In the genomic region with DNA sequence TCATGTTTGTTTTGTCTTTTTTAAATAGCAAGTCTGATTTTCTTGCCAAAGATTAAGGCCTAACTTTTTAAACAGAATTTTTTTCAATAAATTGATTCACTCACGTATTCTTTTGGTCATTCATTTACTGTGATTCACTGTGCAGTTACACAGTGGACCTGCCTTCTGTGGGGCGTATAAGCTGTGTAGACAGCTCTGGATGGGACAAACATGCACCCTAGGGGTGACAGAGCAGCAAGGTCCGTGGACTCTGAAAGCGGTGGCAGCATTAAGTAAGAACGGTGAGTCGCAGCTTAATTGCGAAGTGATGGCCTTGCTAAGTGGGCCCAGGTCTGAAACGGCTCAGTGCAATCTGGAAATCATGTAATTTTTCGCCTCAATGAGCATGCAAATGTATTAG, we compare ENCODE assay signal across 18 cellular contexts.
"Had no signal": no experiment of that assay in that cellular context is flagged by ENCODE, and none has a peak within 500 bp of the region (broad histone marks: within the 10 kb centered on the region; RNA-seq: fewer than 3 reads in every experiment).

No MANE protein-coding gene starts in this region.

- H3K27me3 Mint-ChIP-seq: stimulated activated memory B cell treated with anti-CD40 and anti-IgM and Interleukin-4, amounts not matched to agents 10 μg/mL and 1 μg/mL and 100 μg/mL, for 72 hours; stimulated activated naive CD8-positive, alpha-beta T cell treated with anti-CD3 and anti-CD28 coated beads, Interleukin-15, Interleukin-2, amounts not matched to agents 100 ng/mL and 50 ng/mL, for 24 hours had no signal

- H3K4me3 ChIP-seq: esophagus squamous epithelium, gastroesophageal sphincter, right atrium auricular region, tibial artery, upper lobe of right lung had no signal

- H3K4me1 ChIP-seq: esophagus squamous epithelium, gastroesophageal sphincter, right atrium auricular region, tibial artery, upper lobe of right lung had no signal

- DNase-seq: effector memory CD8-positive, alpha-beta T cell; esophagus squamous epithelium; foreskin fibroblast; glutamatergic neuron; kidney; left cardiac atrium; mesendoderm; naive thymus-derived CD4-positive, alpha-beta T cell; nephron progenitor cell; small intestine; stimulated activated CD4-positive, alpha-beta T cell treated with anti-CD3 and anti-CD28 coated beads, Interleukin-4, amount 100 ng/mL, for 24 hours; tibial artery; upper lobe of right lung had no signal

- H3K27ac ChIP-seq: esophagus squamous epithelium, gastroesophageal sphincter, neutrophil, right atrium auricular region, tibial artery, upper lobe of right lung had no signal

- H3K36me3 ChIP-seq: esophagus squamous epithelium, gastroesophageal sphincter, neutrophil, right atrium auricular region, tibial artery, upper lobe of right lung had no signal

- H3K27me3 ChIP-seq: esophagus squamous epithelium, gastroesophageal sphincter, neutrophil, right atrium auricular region, tibial artery, upper lobe of right lung had no signal

- H3K9me3 Mint-ChIP-seq: stimulated activated naive CD8-positive, alpha-beta T cell treated with anti-CD3 and anti-CD28 coated beads, Interleukin-15, Interleukin-2, amounts not matched to agents 100 ng/mL and 50 ng/mL, for 24 hours had no signal

- H3K4me1 Mint-ChIP-seq: naive thymus-derived CD4-positive, alpha-beta T cell; nephron progenitor cell; stimulated activated memory B cell treated with anti-CD40 and anti-IgM and Interleukin-4, amounts not matched to agents 10 μg/mL and 1 μg/mL and 100 μg/mL, for 72 hours had no signal

- H3K36me3 Mint-ChIP-seq: naive thymus-derived CD4-positive, alpha-beta T cell; stimulated activated memory B cell treated with anti-CD40 and anti-IgM and Interleukin-4, amounts not matched to agents 10 μg/mL and 1 μg/mL and 100 μg/mL, for 72 hours had no signal

- H3K27ac Mint-ChIP-seq: effector memory CD8-positive, alpha-beta T cell; naive thymus-derived CD4-positive, alpha-beta T cell; nephron progenitor cell; stimulated activated memory B cell treated with anti-CD40 and anti-IgM and Interleukin-4, amounts not matched to agents 10 μg/mL and 1 μg/mL and 100 μg/mL, for 72 hours; stimulated activated naive CD8-positive, alpha-beta T cell treated with anti-CD3 and anti-CD28 coated beads, Interleukin-15, Interleukin-2, amounts not matched to agents 100 ng/mL and 50 ng/mL, for 24 hours had no signal

- FAIRE-seq: kidney, small intestine had no signal

- ATAC-seq: effector memory CD8-positive, alpha-beta T cell; gastroesophageal sphincter; left cardiac atrium; naive thymus-derived CD4-positive, alpha-beta T cell; stimulated activated memory B cell treated with anti-CD40 and anti-IgM and Interleukin-4, amounts not matched to agents 10 μg/mL and 1 μg/mL and 100 μg/mL, for 72 hours; upper lobe of right lung had no signal

- H3K9me3 ChIP-seq: esophagus squamous epithelium, gastroesophageal sphincter, neutrophil, right atrium auricular region, upper lobe of right lung had no signal

- H3K4me3 Mint-ChIP-seq: effector memory CD8-positive, alpha-beta T cell; naive thymus-derived CD4-positive, alpha-beta T cell; nephron progenitor cell; stimulated activated memory B cell treated with anti-CD40 and anti-IgM and Interleukin-4, amounts not matched to agents 10 μg/mL and 1 μg/mL and 100 μg/mL, for 72 hours; stimulated activated naive CD8-positive, alpha-beta T cell treated with anti-CD3 and anti-CD28 coated beads, Interleukin-15, Interleukin-2, amounts not matched to agents 100 ng/mL and 50 ng/mL, for 24 hours had no signal
